ENCODE assay signal across 8 cellular contexts in the genomic region with DNA sequence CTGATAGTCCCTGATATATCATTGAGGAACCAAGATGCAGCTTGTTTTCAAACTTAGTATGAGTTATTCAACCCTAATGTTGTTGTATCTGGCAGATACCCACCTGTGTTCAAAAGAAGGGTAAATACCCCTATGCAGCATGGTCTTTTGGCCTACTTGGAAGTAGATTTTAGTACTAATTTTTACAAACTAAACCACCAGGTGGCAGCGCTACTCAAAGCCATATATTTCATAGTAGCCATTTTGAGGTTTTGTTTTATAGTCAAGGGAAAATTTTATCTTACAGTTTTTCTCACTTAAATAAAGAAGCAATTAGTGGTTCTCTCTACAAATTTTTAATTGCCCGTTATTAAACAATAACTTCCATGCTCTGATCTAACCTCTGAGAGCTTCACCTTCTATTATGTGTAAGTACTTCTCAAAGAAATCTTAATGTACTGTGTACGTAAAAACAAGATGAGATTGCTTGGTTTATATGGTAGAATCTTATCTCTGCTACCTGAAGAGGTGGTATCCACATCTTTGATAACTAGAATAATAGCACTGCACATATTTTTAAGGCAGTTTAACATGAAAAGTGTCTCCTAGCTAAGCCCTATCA. TPM values are rescaled to one million over a fixed set of nuclear protein-coding genes. Genes with fewer than 3 reads are reported as not detected.
DNase-seq lines count a peak whose midpoint lies in the region; ATAC-seq, FAIRE-seq and TF ChIP-seq lines count a peak whose summit lies in the region.

No MANE protein-coding gene starts in this region.

- H2AFZ ChIP-seq in Loucy (ENCODE audit: low read length) (peak overlapping the region; percentile 57; the same call in 1 of the 2 replicates), astrocyte (ENCODE audit: low read depth, low read length) (peak overlapping the region; percentile 37)

- H3K27ac Mint-ChIP-seq in CD14-positive monocyte (no peak overlapping the region), astrocyte (ENCODE audit: unreplicated experiment) (no peak overlapping the region)

- H3K27me3 Mint-ChIP-seq in CD14-positive monocyte (ENCODE audit: low read depth in 3 of 3) = no peaks in the 10 kb centered on the region
- H3K27me3 Mint-ChIP-seq in astrocyte (ENCODE audit: low read depth, unreplicated experiment) = no peaks in the 10 kb centered on the region

- H3K27ac ChIP-seq in astrocyte (ENCODE audit: low read depth, low read length) (no peak overlapping the region), kidney (ENCODE audit: low read depth in 2 of 2, low read length in 2 of 2) (no peak overlapping the region)

- H3F3A ChIP-seq in Loucy (ENCODE audit: low read depth) = no peaks in the 10 kb centered on the region

- H3K79me2 ChIP-seq in Loucy (ENCODE audit: insufficient read depth, low read length) (no peaks in the 10 kb centered on the region), astrocyte (ENCODE audit: insufficient read depth, low read length) (no peaks in the 10 kb centered on the region)

- H3K9ac ChIP-seq in Loucy (ENCODE audit: low read depth, low read length, poor library complexity, severe bottlenecking) (no peak overlapping the region), astrocyte (ENCODE audit: low read length) (no peak overlapping the region), kidney (ENCODE audit: low read length in 2 of 2) (no peak overlapping the region)

- H3K4me3 Mint-ChIP-seq in CD14-positive monocyte = no peak overlapping the region
- no peak overlapping the region for H3K4me3 Mint-ChIP-seq in astrocyte (ENCODE audit: unreplicated experiment)

- no peak for DNase-seq in CD14-positive monocyte (ENCODE audit: low spot score)
- peak; percentile 36 for DNase-seq in SHP77 treated with DMSO at 0.1 percent for 48 hours (lab: John Stamatoyannopoulos, UW)
- peak; percentile 25 for DNase-seq in astrocyte (ENCODE audit: low read depth)
- DNase-seq in kidney = no peak
- peak; percentile 3 for DNase-seq in stimulated activated CD8-positive, alpha-beta memory T cell treated with anti-CD3 and anti-CD28 coated beads, Interleukin-15, amount 100 ng/mL, for 1 hour (ENCODE audit: low read depth)
- DNase-seq in posterior vena cava (ENCODE audit: low spot score) = no peak

- peaks cover 14% of the 10 kb centered on the region; the same call in 1 of the 2 replicates for H3K36me3 ChIP-seq in Loucy (ENCODE audit: insufficient read depth, low read length)
- H3K36me3 ChIP-seq in astrocyte (ENCODE audit: insufficient read depth, low read length) = no peaks in the 10 kb centered on the region
- H3K36me3 ChIP-seq in kidney (ENCODE audit: control insufficient read depth in 1 of 2, insufficient read depth in 2 of 2, low read length in 2 of 2) = no peaks in the 10 kb centered on the region

- peak; percentile 82 for ATAC-seq in GM19351 (IDR thresholded peaks at IDR 0.05; ENCODE audit: unreplicated experiment)

- H4K20me1 ChIP-seq in Loucy (ENCODE audit: insufficient read depth, low read length, poor library complexity, severe bottlenecking) (no peaks in the 10 kb centered on the region), astrocyte (ENCODE audit: insufficient read depth, low read length) (no peaks in the 10 kb centered on the region)

- no peak overlapping the region for H3K4me3 ChIP-seq in Loucy (ENCODE audit: low read length, poor library complexity, severe bottlenecking)
- no peak overlapping the region for H3K4me3 ChIP-seq in astrocyte (ENCODE audit: insufficient read depth, low read depth, low read length)
- no peak overlapping the region for H3K4me3 ChIP-seq in kidney (ENCODE audit: low read length in 2 of 2)

- H3K4me1 ChIP-seq in Loucy (ENCODE audit: insufficient read depth, low read length, poor library complexity, severe bottlenecking) = no peaks in the 10 kb centered on the region
- H3K4me1 ChIP-seq in astrocyte (ENCODE audit: insufficient read depth, low read length) = no peaks in the 10 kb centered on the region
- no peaks in the 10 kb centered on the region for H3K4me1 ChIP-seq in kidney (ENCODE audit: control insufficient read depth in 1 of 2, insufficient read depth in 1 of 2, low read depth in 1 of 2, low read length in 2 of 2)

- intact Hi-C loops in CD14-positive monocyte (cut with micrococcal nuclease) = no loop called here
- intact Hi-C loops in kidney (cut with DNase I) = no loop called here
- intact Hi-C loops in posterior vena cava (cut with DNase I) = no loop called here

- H3K27me3 ChIP-seq in Loucy (ENCODE audit: insufficient read depth, low read length, poor library complexity, severe bottlenecking) = no peaks in the 10 kb centered on the region
- H3K27me3 ChIP-seq in astrocyte (ENCODE audit: insufficient read depth, low read length) = no peaks in the 10 kb centered on the region

- H3K9me3 ChIP-seq in Loucy (ENCODE audit: insufficient read depth, low read depth, low read length) (no peaks in the 10 kb centered on the region), astrocyte (ENCODE audit: insufficient read depth, low read depth, low read length) (no peaks in the 10 kb centered on the region), kidney (ENCODE audit: control insufficient read depth in 1 of 2, low read length in 2 of 2) (no peaks in the 10 kb centered on the region)

- H3K4me1 Mint-ChIP-seq in CD14-positive monocyte (no peaks in the 10 kb centered on the region), astrocyte (ENCODE audit: low read depth, unreplicated experiment) (no peaks in the 10 kb centered on the region)

- H3K4me2 ChIP-seq in Loucy (ENCODE audit: low read depth, low read length, poor library complexity, severe bottlenecking) = no peak overlapping the region
- no peak overlapping the region for H3K4me2 ChIP-seq in astrocyte (ENCODE audit: low read length)

- H3K36me3 Mint-ChIP-seq in CD14-positive monocyte (peaks cover 7 to 13% of the 10 kb centered on the region in 2 donors), astrocyte (ENCODE audit: low read depth, unreplicated experiment) (peaks cover 2% of the 10 kb centered on the region)

- no peaks in the 10 kb centered on the region for H3K9me2 ChIP-seq in Loucy (replicated peaks; ENCODE audit: low read depth, low read length)

- peak; percentile 73 for TF ChIP-seq CTCF in CD14-positive monocyte (IDR thresholded peaks at IDR 0.05)
- TF ChIP-seq CTCF in Loucy (conservative IDR thresholded peaks at IDR 0.05; ENCODE audit: low read length) = peak; percentile 66
- peak; percentile 55 for TF ChIP-seq CTCF in astrocyte (IDR thresholded peaks at IDR 0.05; ENCODE audit: insufficient read depth, low read depth, low read length)
- TF ChIP-seq CTCF in kidney (IDR thresholded peaks at IDR 0.05; ENCODE audit: borderline replicate concordance, extremely low read depth, insufficient read depth) = peak; percentile 25

- FAIRE-seq in astrocyte (lab: Jason Lieb, UNC) (peak; percentile 13), kidney (lab: Jason Lieb, UNC) (no peak)

- no peaks in the 10 kb centered on the region for H3K9me3 Mint-ChIP-seq in CD14-positive monocyte
- no peaks in the 10 kb centered on the region for H3K9me3 Mint-ChIP-seq in astrocyte (ENCODE audit: unreplicated experiment)

RNA-seq across cellular contexts. Expression of gene MLF1, which starts 31.5 kb away (rescaled TPM):
- under 1 TPM; 0.41 to 0.43 TPM for polyA plus RNA-seq in CD14-positive monocyte
- total RNA-seq in astrocyte = 14.3 and 15.5 TPM in 2 replicates
- total RNA-seq in kidney = 16.9 TPM
- 30.0 TPM for polyA plus RNA-seq in kidney (ENCODE audit: insufficient read depth, low read depth, low replicate concordance)
- 10 to 100 TPM in 1 of 2 donors, 1 to 10 TPM in 1; 7.7 to 14.3 TPM for total RNA-seq in posterior vena cava

Comparison
In these comparisons a context has a peak if more than half of its experiments do, and no peak if none do; other contexts are left out.
1. DNase-seq: peak in SHP77 treated with DMSO at 0.1 percent for 48 hours (single experiment), astrocyte (single experiment) and stimulated activated CD8-positive, alpha-beta memory T cell treated with anti-CD3 and anti-CD28 coated beads, Interleukin-15, amount 100 ng/mL, for 1 hour (single experiment); none in CD14-positive monocyte (single experiment), kidney (single experiment) and posterior vena cava (single experiment).
2. Peak in every context shown above with its lines, with median percentiles within 50 percentile points of each other: CTCF ChIP-seq.